8 cellular contexts compared by ENCODE assay signal in the genomic region with DNA sequence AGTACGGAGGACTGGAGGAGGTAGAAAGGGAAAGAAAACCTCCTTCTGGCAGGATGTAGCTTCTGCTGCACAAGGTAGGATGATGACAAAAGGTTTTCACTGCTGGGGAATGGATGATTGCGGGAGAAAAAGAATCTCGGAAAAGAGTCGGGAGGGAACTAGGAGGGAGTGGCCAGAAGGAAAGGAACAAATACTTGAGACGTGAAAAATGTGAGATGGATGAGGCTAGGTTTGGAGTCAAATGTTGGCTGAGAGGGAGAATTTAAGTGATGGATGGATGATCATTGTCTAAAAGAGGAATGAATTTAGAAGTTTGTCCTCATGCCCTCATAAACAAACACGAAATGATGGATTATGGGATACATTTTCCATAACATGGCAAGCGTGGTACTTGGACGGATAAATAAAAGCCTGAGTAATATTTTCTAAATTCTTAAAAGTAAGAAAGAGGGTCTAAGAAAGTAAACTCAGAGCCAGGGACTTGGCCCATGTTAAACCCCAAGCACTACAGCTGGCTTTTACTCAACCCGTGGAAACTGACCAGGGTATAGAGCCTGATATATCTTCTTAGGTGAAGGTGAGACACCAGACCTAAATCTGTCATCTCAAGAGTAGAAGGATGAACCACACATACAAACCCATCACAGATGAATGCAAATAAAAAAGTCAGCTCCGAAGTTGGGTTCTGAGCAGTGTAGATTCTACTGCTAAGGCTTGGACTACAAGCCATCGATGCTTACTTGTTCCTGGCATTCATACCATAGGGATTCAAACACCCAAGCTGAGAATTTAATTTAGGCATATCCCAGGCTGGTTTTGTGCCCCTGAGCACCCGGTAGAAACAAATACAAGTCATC.
DNase-seq lines count a peak whose midpoint lies in the region; ATAC-seq and TF ChIP-seq lines count a peak whose summit lies in the region.

No MANE protein-coding gene starts in this region.

- H2AFZ ChIP-seq in neuronal stem cell (ENCODE audit: low read length) = peak overlapping the region; percentile 1

- H2AK5ac ChIP-seq in neuronal stem cell (ENCODE audit: low read depth, low read length) = no peak overlapping the region

- no peak overlapping the region for H3K14ac ChIP-seq in neuronal stem cell (ENCODE audit: low read length)

- H2BK120ac ChIP-seq in neuronal stem cell (ENCODE audit: low read depth, low read length) = no peak overlapping the region

- H4K91ac ChIP-seq in neuronal stem cell (ENCODE audit: low read depth, low read length, poor library complexity) = no peak overlapping the region

- no peak overlapping the region for H3K23ac ChIP-seq in neuronal stem cell (ENCODE audit: low read depth, low read length, poor library complexity)

- peak; percentile 2 for ATAC-seq in SK-N-SH treated with all-trans-retinoic acid at 6 μM for 48 hours

- peak overlapping the region; percentile 58 for H3K4me3 ChIP-seq in BJ (ENCODE audit: low read depth, low read length)
- peak overlapping the region; percentile 49 for H3K4me3 ChIP-seq in H7 (ENCODE audit: insufficient read depth, low read depth, low read length)
- peak overlapping the region; percentile 57 to 88 for H3K4me3 ChIP-seq in neuronal stem cell (ENCODE audit: low read length in 2 of 2)

- H3K9me3 ChIP-seq in neuronal stem cell (replicated peaks in 1 of 2; ENCODE audit: control insufficient read depth in 2 of 2, insufficient read depth in 1 of 2, low read depth in 1 of 2, low read length in 2 of 2) = no peaks in the 10 kb centered on the region

- no peak for TF ChIP-seq CTCF in BJ (IDR thresholded peaks at IDR 0.05; ENCODE audit: insufficient read depth, low read depth, low read length)

- H3K27ac ChIP-seq in epithelial cell of prostate (peak overlapping the region; percentile 86), neuronal stem cell (replicated peaks; ENCODE audit: low read length) (peak overlapping the region; percentile 69)

- H3K79me1 ChIP-seq in neuronal stem cell (ENCODE audit: low read depth, low read length) = no peaks in the 10 kb centered on the region

- CTCF ChIA-PET in BJ (lab: Yijun Ruan, JAX) = interaction anchor here (0.8 to 1.2 kb wide), 2 partner anchors 12 to 28 kb away, joined by 3 to 4 read pairs; no protein-coding TSS in a partner anchor

- no peaks in the 10 kb centered on the region for H3K27me3 ChIP-seq in BJ (ENCODE audit: control insufficient read depth, insufficient read depth, low read length)
- H3K27me3 ChIP-seq in H7 (ENCODE audit: control insufficient read depth, insufficient read depth, low read length) = no peaks in the 10 kb centered on the region
- no peaks in the 10 kb centered on the region for H3K27me3 ChIP-seq in neuronal stem cell (ENCODE audit: control insufficient read depth in 3 of 3, insufficient read depth in 3 of 3, low read depth in 1 of 3, low read length in 3 of 3)

- POLR2A ChIA-PET in BJ (lab: Charles Lee) = interaction anchor here (0.5 to 5.1 kb wide), 10 partner anchors 12 to 113 kb away, joined by 3 to 172 read pairs (median 19); a partner anchor contains a TSS

- H2BK12ac ChIP-seq in neuronal stem cell (ENCODE audit: low read length) = no peak overlapping the region

- H3K36me3 ChIP-seq in BJ (ENCODE audit: control insufficient read depth, insufficient read depth, low read length) (peaks cover 3% of the 10 kb centered on the region), H7 (replicated peaks; ENCODE audit: control insufficient read depth, insufficient read depth, low read length) (no peaks in the 10 kb centered on the region), neuronal stem cell (replicated peaks in 1 of 2; ENCODE audit: control insufficient read depth in 2 of 2, insufficient read depth in 2 of 2, low read length in 2 of 2) (peaks cover 0 to 7% of the 10 kb centered on the region in 2 donors)

- no peak overlapping the region for H2BK5ac ChIP-seq in neuronal stem cell (ENCODE audit: low read length)

- H3K9ac ChIP-seq in neuronal stem cell (ENCODE audit: low read depth, low read length, poor library complexity) = peak overlapping the region; percentile 78

- no peak overlapping the region for H2BK15ac ChIP-seq in neuronal stem cell (ENCODE audit: low read length)

- H3K4me2 ChIP-seq in neuronal stem cell (ENCODE audit: insufficient read depth, low read length, poor library complexity, severe bottlenecking) = peak overlapping the region; percentile 75

- DNase-seq in BJ (ENCODE audit: low read depth) = no peak
- DNase-seq in H7 = peak; percentile 43
- no peak for DNase-seq in epithelial cell of prostate (ENCODE audit: low read depth, low spot score)
- DNase-seq in neuronal stem cell (ENCODE audit: low spot score) = no peak
- DNase-seq in SW480 (ENCODE audit: low spot score) = no peak
- no peak for DNase-seq in activated CD8-positive, alpha-beta memory T cell treated with anti-CD3 and anti-CD28 coated beads, Interleukin-2, amount 50 U/mL, for 4 hours
- DNase-seq in activated CD4-positive, alpha-beta T cell treated with anti-CD3 and anti-CD28 coated beads for 48 hours = no peak

- no peak overlapping the region for H3K18ac ChIP-seq in neuronal stem cell (ENCODE audit: low read length)

- no peak overlapping the region for H3K4ac ChIP-seq in neuronal stem cell (ENCODE audit: low read length)

- H3K4me1 ChIP-seq in neuronal stem cell (ENCODE audit: control insufficient read depth in 2 of 2, insufficient read depth in 1 of 2, low read depth in 1 of 2, low read length in 2 of 2) = no peaks in the 10 kb centered on the region

- no peak overlapping the region for H4K8ac ChIP-seq in neuronal stem cell (ENCODE audit: low read depth, low read length)

- WGBS in neuronal stem cell (ENCODE audit: extremely low coverage in 2 of 2, insufficient read length in 2 of 2, insufficient replicate concordance in 1 of 2), 2 donors = no CpG with 5 or more reads among the region's 12 CpGs

TF ChIP-seq in SK-N-SH treated with all-trans-retinoic acid at 6 μM for 48 hours, 23 proteins besides CTCF, POLR2A, EP300 and RAD21:
- 0 out of 2 replicates have a peak, but pooled peaks have one; percentile 4 for TF ChIP-seq GLIS3 (CRISPR knock-in tag; IDR thresholded peaks at IDR 0.05)
- no peak for TF ChIP-seq ESRRG (CRISPR knock-in tag; IDR thresholded peaks at IDR 0.05)
- no peak for TF ChIP-seq CSRNP3 (CRISPR knock-in tag; IDR thresholded peaks at IDR 0.05)
- TF ChIP-seq CREB5 (CRISPR knock-in tag; IDR thresholded peaks at IDR 0.05; ENCODE audit: low read depth) = no peak
- TF ChIP-seq OSR1 (CRISPR knock-in tag; IDR thresholded peaks at IDR 0.05) = no peak
TF ChIP-seq in SK-N-SH treated with all-trans-retinoic acid at 6 μM for 48 hours: peak in this region for 1.
